22 cellular contexts compared by ENCODE assay signal in genomic region chr1:94986783-94987182, GRCh38. TPM values are rescaled to one million over a fixed set of nuclear protein-coding genes. Genes with fewer than 3 reads are reported as not detected.
DNase-seq lines count a peak whose midpoint lies in the region; ATAC-seq and TF ChIP-seq lines count a peak whose summit lies in the region.
"Had no signal": no experiment of that assay in that cellular context is flagged by ENCODE, and none has a peak within 500 bp of the region (broad histone marks: within the 10 kb centered on the region; RNA-seq: fewer than 3 reads in every experiment).

No MANE protein-coding gene starts in this region.

- TF ChIP-seq CTCF in HFFc6 (IDR thresholded peaks at IDR 0.05) = no peak
- no peak for TF ChIP-seq CTCF in brain microvascular endothelial cell (IDR thresholded peaks at IDR 0.05; ENCODE audit: low read depth, low read length, missing control alignments)
- no peak for TF ChIP-seq CTCF in lower lobe of right lung (IDR thresholded peaks at IDR 0.05)
- no peak for TF ChIP-seq CTCF in GM10266 (IDR thresholded peaks at IDR 0.05; ENCODE audit: control insufficient read depth, insufficient read depth, low read depth, missing control alignments)

- no peak overlapping the region for H3K4me3 ChIP-seq in brain microvascular endothelial cell (ENCODE audit: low read depth, low read length)
- H3K4me3 ChIP-seq in lower lobe of right lung = no peak overlapping the region
- H3K4me3 ChIP-seq: heart right ventricle, left ventricle myocardium inferior, sigmoid colon, upper lobe of left lung had no signal

- H3K36me3 ChIP-seq in brain microvascular endothelial cell (replicated peaks) = no peaks in the 10 kb centered on the region
- no peaks in the 10 kb centered on the region for H3K36me3 ChIP-seq in lower lobe of right lung
- H3K36me3 ChIP-seq: heart right ventricle, left ventricle myocardium inferior, sigmoid colon, upper lobe of left lung had no signal

- H3K27me3 ChIP-seq in brain microvascular endothelial cell (replicated peaks) (no peaks in the 10 kb centered on the region), lower lobe of right lung (ENCODE audit: low read depth) (no peaks in the 10 kb centered on the region)
- H3K27me3 ChIP-seq: heart right ventricle, sigmoid colon, upper lobe of left lung had no signal

- peaks cover 6% of the 10 kb centered on the region for H3K4me1 ChIP-seq in lower lobe of right lung

- intact Hi-C loops in lower lobe of right lung (cut with DNase I) = no loop called here

- DNase-seq in AG08395 (ENCODE audit: low spot score) (peak; percentile 41), HFFc6 (peak; percentile 40), brain microvascular endothelial cell (peak; percentile 49), kidney tubule cell (ENCODE audit: low spot score) (peak; percentile 74), lower lobe of right lung (no peak), NCI-H2171 treated with DMSO at 0.1 percent for 48 hours (lab: John Stamatoyannopoulos, UW) (no peak), GM10266 (ENCODE audit: extremely low spot score) (no peak)
- DNase-seq: activated CD8-positive, alpha-beta memory T cell treated with anti-CD3 and anti-CD28 coated beads, Interleukin-2, amount 50 U/mL, for 48 hours; CD4-positive, CD25-positive, alpha-beta regulatory T cell; DMS 273 treated with DMSO at 0.1 percent for 48 hours; GDM1; heart right ventricle; left ventricle myocardium inferior; NCI-H1092; NCI-H2081; NCI-H446 treated with DMSO at 0.1 percent for 48 hours; sigmoid colon; upper lobe of left lung had no signal

- H3K4me3 Mint-ChIP-seq in HFFc6 = no peak overlapping the region
- H3K4me3 Mint-ChIP-seq: CD4-positive, CD25-positive, alpha-beta regulatory T cell; WTC11 had no signal

- peak overlapping the region; percentile 46 for H3K27ac Mint-ChIP-seq in HFFc6
- H3K27ac Mint-ChIP-seq: WTC11 had no signal

- peaks cover 60% of the 10 kb centered on the region for H3K4me1 Mint-ChIP-seq in HFFc6 (ENCODE audit: low read depth)
- H3K4me1 Mint-ChIP-seq: WTC11 had no signal

- H3K9me3 ChIP-seq in lower lobe of right lung = no peaks in the 10 kb centered on the region
- H3K9me3 ChIP-seq: heart right ventricle, left ventricle myocardium inferior, sigmoid colon, upper lobe of left lung had no signal

- peaks cover 13% of the 10 kb centered on the region for H3K36me3 Mint-ChIP-seq in HFFc6 (ENCODE audit: low read depth)
- H3K36me3 Mint-ChIP-seq: WTC11 had no signal

- in situ Hi-C loops in brain microvascular endothelial cell (cut with HindIII; ENCODE audit: low pct_ligation_motif_present, low sequenced_read_pairs) = no loop called here

- no peaks in the 10 kb centered on the region; the same call in 1 of the 2 replicates for H3K27me3 Mint-ChIP-seq in HFFc6 (ENCODE audit: insufficient read depth)
- H3K27me3 Mint-ChIP-seq: CD4-positive, CD25-positive, alpha-beta regulatory T cell had no signal

- no peaks in the 10 kb centered on the region for H3K9me3 Mint-ChIP-seq in HFFc6
- H3K9me3 Mint-ChIP-seq: WTC11 had no signal

- ATAC-seq in lower lobe of right lung (no peak), GM18517 (IDR thresholded peaks at IDR 0.05; ENCODE audit: unreplicated experiment) (no peak)
- ATAC-seq: heart right ventricle, WTC11 had no signal

- H3K27ac ChIP-seq in brain microvascular endothelial cell (no peak overlapping the region), lower lobe of right lung (no peak overlapping the region)
- H3K27ac ChIP-seq: heart right ventricle, KMS-11, left ventricle myocardium inferior, RWPE1, sigmoid colon, upper lobe of left lung had no signal

RNA-seq across cellular contexts. Expression of gene CNN3, which starts 59.9 kb away (rescaled TPM):
- total RNA-seq in HFFc6 (2021; fragmentation: NEBNext Ultra II Directional; extraction: Animal tissue kit (Norgen Biotek cat#: 25700)) = 100 to 1,000 TPM; 210 to 253 (median 232) TPM
- total RNA-seq in lower lobe of right lung = 151 TPM

Comparison
In these comparisons a context has a peak if more than half of its experiments do, and no peak if none do; other contexts are left out.
1. DNase-seq: peak in AG08395 (single experiment), HFFc6 (single experiment), brain microvascular endothelial cell (single experiment) and kidney tubule cell (single experiment); none in lower lobe of right lung (single experiment), NCI-H2171 treated with DMSO at 0.1 percent for 48 hours (single experiment) and GM10266 (single experiment).